ENCODE assay signal across 15 cellular contexts in the genomic region with DNA sequence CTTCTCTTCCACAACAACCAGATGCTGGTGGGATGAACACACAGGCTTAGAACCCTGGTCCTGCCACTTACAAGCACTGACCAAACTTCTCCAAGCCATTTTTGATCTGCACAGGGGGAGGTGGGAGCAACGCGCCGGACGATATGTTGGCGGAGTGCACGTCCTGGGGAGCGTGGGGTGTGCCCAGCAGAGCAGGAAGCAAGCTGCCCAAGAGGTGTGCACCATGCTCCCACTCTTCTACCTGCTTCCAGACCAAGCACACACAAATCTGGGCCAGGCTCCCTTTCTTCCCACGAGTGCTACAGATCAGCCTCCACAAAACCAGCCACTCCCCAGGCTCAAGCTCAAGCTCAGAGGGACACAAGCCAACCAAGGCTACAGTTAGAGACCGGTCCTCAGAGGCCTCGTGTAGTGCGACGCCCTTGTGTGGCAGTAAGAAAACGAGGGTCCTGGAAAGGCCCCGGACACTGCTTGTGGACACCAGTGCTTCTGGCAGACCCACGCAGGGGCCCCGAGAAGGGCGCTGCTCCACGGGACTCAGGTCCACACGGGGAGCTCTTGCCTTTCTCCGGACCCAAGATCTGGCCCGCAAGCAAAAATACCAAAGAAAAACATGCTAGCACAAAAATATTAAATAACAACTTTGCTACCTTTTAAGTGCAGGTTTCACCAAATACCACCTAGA.
"Had no signal": no experiment of that assay in that cellular context is flagged by ENCODE, and none has a peak within 500 bp of the region (broad histone marks: within the 10 kb centered on the region; RNA-seq: fewer than 3 reads in every experiment).

No MANE protein-coding gene starts in this region.

- ATAC-seq: esophagus mucosa, left lobe of liver, natural killer cell had no signal

- FAIRE-seq: endometrium, frontal cortex, small intestine, urothelium cell line had no signal

- DNase-seq: effector memory CD4-positive, alpha-beta T cell; islet precursor cell; natural killer cell; small intestine; stimulated activated CD4-positive, alpha-beta T cell treated with anti-CD3 and anti-CD28 coated beads, Interleukin-12 subunit alpha, Interleukin-12 subunit beta, amount 100 ng/mL, for 4 hours; stimulated activated naive CD4-positive, alpha-beta T cell treated with Interleukin-2 at 50 U/mL for 16 hours; trophoblast cell had no signal

- H3K27ac Mint-ChIP-seq: memory B cell, mesothelial cell of epicardium had no signal

- H3K9me3 Mint-ChIP-seq: memory B cell, mesothelial cell of epicardium, natural killer cell had no signal

- H3K4me3 ChIP-seq: right atrium auricular region had no signal

- H3K4me1 ChIP-seq: right atrium auricular region had no signal

- H3K4me1 Mint-ChIP-seq: memory B cell, mesothelial cell of epicardium had no signal

- H3K27ac ChIP-seq: right atrium auricular region had no signal

- H3K27me3 Mint-ChIP-seq: memory B cell had no signal

- H3K27me3 ChIP-seq: right atrium auricular region had no signal

- H3K4me3 Mint-ChIP-seq: memory B cell, mesothelial cell of epicardium, natural killer cell had no signal

- H3K9me3 ChIP-seq: right atrium auricular region had no signal
